Comparison of ENCODE assay signal across 8 cellular contexts in genomic region chr5:32710335-32710858, GRCh38. TPM values are rescaled to one million over a fixed set of nuclear protein-coding genes. Genes with fewer than 3 reads are reported as not detected.
DNase-seq lines count a peak whose midpoint lies in the region; ATAC-seq and TF ChIP-seq lines count a peak whose summit lies in the region.

No MANE protein-coding gene starts in this region.

- DNase-seq in HFFc6: peak; percentile 2
- no peak for DNase-seq in activated CD8-positive, alpha-beta memory T cell treated with anti-CD3 and anti-CD28 coated beads, Interleukin-2, amount 10 ng/mL, durations not matched to agents 7 days and 5 days
- peak; percentile 49 to 80 (median 78) for DNase-seq in right cardiac atrium
- DNase-seq in retinal pigment epithelial cell (ENCODE audit: low read depth): no peak
- no peak for DNase-seq in SW 1271 (lab: John Stamatoyannopoulos, UW)
- no peak for DNase-seq in RPMI8226
- DNase-seq in caudate nucleus (lab: John Stamatoyannopoulos, UW): no peak

- under 1% methylated on average over 29 of the region's 29 CpGs for WGBS in right cardiac atrium

- peak overlapping the region; percentile 95 for H3K27ac Mint-ChIP-seq in HFFc6
- no peak overlapping the region for H3K27ac Mint-ChIP-seq in activated CD8-positive, alpha-beta memory T cell treated with anti-CD3 and anti-CD28 coated beads, Interleukin-2, amount 10 ng/mL, durations not matched to agents 7 days and 5 days

- H3K4me3 Mint-ChIP-seq in HFFc6: peak overlapping the region; percentile 94
- H3K4me3 Mint-ChIP-seq in activated CD8-positive, alpha-beta memory T cell treated with anti-CD3 and anti-CD28 coated beads, Interleukin-2, amount 10 ng/mL, durations not matched to agents 7 days and 5 days: peak overlapping the region; percentile 72

- peak overlapping the region; percentile 77 for H3K4me2 ChIP-seq in BLaER1

- H3K27ac ChIP-seq in BLaER1: no peak overlapping the region
- H3K27ac ChIP-seq in right cardiac atrium (ENCODE audit: low read length): peak overlapping the region; percentile 49
- H3K27ac ChIP-seq in caudate nucleus (ENCODE audit: low read depth, low read length): no peak overlapping the region

- no peak overlapping the region for H3K9ac ChIP-seq in BLaER1

- H3K36me3 Mint-ChIP-seq in HFFc6 (ENCODE audit: low read depth): no peaks in the 10 kb centered on the region
- peaks cover 2% of the 10 kb centered on the region for H3K36me3 Mint-ChIP-seq in activated CD8-positive, alpha-beta memory T cell treated with anti-CD3 and anti-CD28 coated beads, Interleukin-2, amount 10 ng/mL, durations not matched to agents 7 days and 5 days

- H3K9me3 ChIP-seq in BLaER1 (peaks cover 47% of the 10 kb centered on the region), right cardiac atrium (ENCODE audit: control insufficient read depth, low read length) (no peaks in the 10 kb centered on the region)

- peak overlapping the region; percentile 62 for H3K4me3 ChIP-seq in BLaER1
- peak overlapping the region; percentile 66 for H3K4me3 ChIP-seq in right cardiac atrium (ENCODE audit: low read length)
- peak overlapping the region; percentile 52 for H3K4me3 ChIP-seq in retinal pigment epithelial cell (ENCODE audit: low read length)

- peaks cover 4% of the 10 kb centered on the region for H3K27me3 Mint-ChIP-seq in HFFc6 (ENCODE audit: insufficient read depth)
- peaks cover 83% of the 10 kb centered on the region for H3K27me3 Mint-ChIP-seq in activated CD8-positive, alpha-beta memory T cell treated with anti-CD3 and anti-CD28 coated beads, Interleukin-2, amount 10 ng/mL, durations not matched to agents 7 days and 5 days

- no peaks in the 10 kb centered on the region for H3K9me3 Mint-ChIP-seq in HFFc6
- no peaks in the 10 kb centered on the region for H3K9me3 Mint-ChIP-seq in activated CD8-positive, alpha-beta memory T cell treated with anti-CD3 and anti-CD28 coated beads, Interleukin-2, amount 10 ng/mL, durations not matched to agents 7 days and 5 days (ENCODE audit: low read depth)

- H4K20me1 ChIP-seq in BLaER1: no peaks in the 10 kb centered on the region

- CTCF ChIA-PET in activated CD8-positive, alpha-beta memory T cell treated with anti-CD3 and anti-CD28 coated beads, Interleukin-2, amount 10 ng/mL, durations not matched to agents 7 days and 5 days (lab: Charles Lee): interaction anchor here (1.1 kb wide), 1 partner anchor 8 kb away, joined by 3 read pairs; no protein-coding TSS in a partner anchor

- peaks cover 67% of the 10 kb centered on the region for H3K27me3 ChIP-seq in BLaER1
- no peaks in the 10 kb centered on the region for H3K27me3 ChIP-seq in right cardiac atrium (ENCODE audit: control insufficient read depth, insufficient read depth)

- H3K4me1 ChIP-seq in BLaER1 (no peaks in the 10 kb centered on the region), right cardiac atrium (ENCODE audit: control insufficient read depth, insufficient read depth, low read length) (no peaks in the 10 kb centered on the region)

- no peak for TF ChIP-seq CTCF in HFFc6 (IDR thresholded peaks at IDR 0.05)
- no peak for TF ChIP-seq CTCF in retinal pigment epithelial cell (conservative IDR thresholded peaks at IDR 0.05; ENCODE audit: low read depth, low read length)

- intact Hi-C loops in right cardiac atrium (cut with DNase I): loop anchor here in 2 of 4 donors (10.0 kb wide), 2 partner anchors 134 to 714 kb away; no protein-coding TSS in a partner anchor

- peaks cover 40% of the 10 kb centered on the region for H3K4me1 Mint-ChIP-seq in HFFc6 (ENCODE audit: low read depth)
- peaks cover 32% of the 10 kb centered on the region for H3K4me1 Mint-ChIP-seq in activated CD8-positive, alpha-beta memory T cell treated with anti-CD3 and anti-CD28 coated beads, Interleukin-2, amount 10 ng/mL, durations not matched to agents 7 days and 5 days

- ATAC-seq in activated CD8-positive, alpha-beta memory T cell treated with anti-CD3 and anti-CD28 coated beads, Interleukin-2, amount 10 ng/mL, durations not matched to agents 7 days and 5 days: peak; percentile 28
- peak; percentile 65 to 66 for ATAC-seq in right cardiac atrium

- H3K36me3 ChIP-seq in BLaER1: no peaks in the 10 kb centered on the region

RNA-seq across cellular contexts. Expression of gene NPR3, which starts 0.7 kb away (rescaled TPM):
- 10 to 100 TPM; 23.8 to 56.3 (median 25.5) TPM for total RNA-seq in HFFc6 (2021; fragmentation: NEBNext Ultra II Directional; extraction: Animal tissue kit (Norgen Biotek cat#: 25700))
- under 1 TPM in 1 of 2 experiments, not detected in 1; 0.16 TPM for total RNA-seq in activated CD8-positive, alpha-beta memory T cell treated with anti-CD3 and anti-CD28 coated beads, Interleukin-2, amount 10 ng/mL, durations not matched to agents 7 days and 5 days
- total RNA-seq in right cardiac atrium: 10 to 100 TPM; 27.8 to 85.3 (median 66.4) TPM
- 12.6 TPM for polyA plus RNA-seq in right cardiac atrium

Comparison
In these comparisons a context has a peak if more than half of its experiments do, and no peak if none do; other contexts are left out.
1. DNase-seq: peak in HFFc6 (single experiment) and right cardiac atrium (3 of 3); none in activated CD8-positive, alpha-beta memory T cell treated with anti-CD3 and anti-CD28 coated beads, Interleukin-2, amount 10 ng/mL, durations not matched to agents 7 days and 5 days (single experiment), retinal pigment epithelial cell (single experiment), SW 1271 (0 of 2), RPMI8226 (single experiment) and caudate nucleus (0 of 61).
2. RNA of gene NPR3, which starts 0.7 kb away (total RNA-seq): 27.8 to 85.3 TPM in right cardiac atrium and 23.8 to 56.3 TPM in HFFc6; 0.16 TPM in activated CD8-positive, alpha-beta memory T cell treated with anti-CD3 and anti-CD28 coated beads, Interleukin-2, amount 10 ng/mL, durations not matched to agents 7 days and 5 days; every median in the first group is over 10 times any median in the second.
3. Peak in every context shown above with its lines, with median percentiles within 50 percentile points of each other: H3K4me3 ChIP-seq.